ENCODE assay signal across 8 cellular contexts in the genomic region with DNA sequence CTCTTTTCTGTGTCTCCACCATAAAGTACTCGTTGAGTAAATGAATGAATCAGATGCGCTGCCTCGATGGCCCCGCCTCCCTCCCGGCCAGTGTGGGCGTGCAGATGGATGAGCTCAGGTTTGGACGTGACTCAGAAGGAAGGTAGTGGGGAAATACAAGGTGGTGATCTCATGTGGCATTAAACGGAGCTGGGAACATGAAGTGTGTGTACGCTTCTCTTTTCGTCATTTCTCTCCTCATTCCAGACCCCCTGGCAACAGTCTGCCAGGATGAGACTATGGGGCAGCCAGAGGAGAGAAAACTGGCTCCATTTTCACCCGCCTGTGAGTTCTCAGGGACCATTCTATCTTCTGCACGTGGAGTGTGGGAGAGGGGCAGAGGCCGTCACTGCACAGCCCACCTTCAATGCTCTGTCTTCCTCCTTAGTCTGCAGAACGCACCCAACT.
DNase-seq lines count a peak whose midpoint lies in the region; ATAC-seq and TF ChIP-seq lines count a peak whose summit lies in the region.

No MANE protein-coding gene starts in this region.

- H3K4me3 ChIP-seq in uterus: no peak overlapping the region

- peak overlapping the region; percentile 82 to 84 for H3K27ac ChIP-seq in uterus

- intact Hi-C loops in activated T-helper 2 cell treated with anti-CD3 and anti-CD28 coated beads, Interferon-gamma antibody, Interleukin-2, Interleukin-4, amounts not matched to agents 10 μg/mL and 5 μg/mL and 100 μg/mL, durations not matched to agents 14 hours and 24 hours and 36 hours (cut with micrococcal nuclease): no loop called here
- intact Hi-C loops in uterus (cut with DNase I; ENCODE audit: low total_unique reads): no loop called here

- H3K4me1 Mint-ChIP-seq in activated T-helper 2 cell treated with anti-CD3 and anti-CD28 coated beads, Interferon-gamma antibody, Interleukin-2, Interleukin-4, amounts not matched to agents 10 μg/mL and 5 μg/mL and 100 μg/mL, durations not matched to agents 14 hours and 24 hours and 36 hours (ENCODE audit: low read depth): peaks cover 18% of the 10 kb centered on the region

- H3K4me1 ChIP-seq in uterus: no peaks in the 10 kb centered on the region

- H3K4me3 Mint-ChIP-seq in activated T-helper 2 cell treated with anti-CD3 and anti-CD28 coated beads, Interferon-gamma antibody, Interleukin-2, Interleukin-4, amounts not matched to agents 10 μg/mL and 5 μg/mL and 100 μg/mL, durations not matched to agents 14 hours and 24 hours and 36 hours (ENCODE audit: low read depth): no peak overlapping the region

- peak; percentile 46 to 52 (median 49) for DNase-seq in stimulated activated CD4-positive, alpha-beta T cell treated with anti-CD3 and anti-CD28 coated beads, Interleukin-12 subunit alpha, Interleukin-12 subunit beta, amount 100 ng/mL, for 48 hours (ENCODE audit: low read depth in 2 of 3, low spot score in 1 of 3)
- DNase-seq in stimulated activated CD4-positive, alpha-beta T cell treated with anti-CD3 and anti-CD28 coated beads, Interleukin-12 subunit alpha, Interleukin-12 subunit beta, amount 100 ng/mL, for 4 hours: no peak
- no peak for DNase-seq in activated T-helper 2 cell treated with anti-CD3 and anti-CD28 coated beads, Interferon-gamma antibody, Interleukin-2, Interleukin-4, amounts not matched to agents 10 μg/mL and 5 μg/mL and 100 μg/mL, durations not matched to agents 14 hours and 24 hours and 36 hours (ENCODE audit: low spot score)
- DNase-seq in kidney tubule cell (ENCODE audit: low spot score): peak; percentile 96
- DNase-seq in uterus: peak; percentile 85 to 90
- no peak for DNase-seq in NAMALWA (ENCODE audit: low spot score)

- no peaks in the 10 kb centered on the region for H3K9me3 ChIP-seq in uterus

- TF ChIP-seq POLR2A in uterus (IDR thresholded peaks at IDR 0.05): peak; percentile 17 to 31

- no peak for TF ChIP-seq CTCF in uterus (IDR thresholded peaks at IDR 0.05)

- H3K27me3 Mint-ChIP-seq in activated T-helper 2 cell treated with anti-CD3 and anti-CD28 coated beads, Interferon-gamma antibody, Interleukin-2, Interleukin-4, amounts not matched to agents 10 μg/mL and 5 μg/mL and 100 μg/mL, durations not matched to agents 14 hours and 24 hours and 36 hours (ENCODE audit: low read depth): peaks cover 5% of the 10 kb centered on the region

- H3K36me3 Mint-ChIP-seq in activated T-helper 2 cell treated with anti-CD3 and anti-CD28 coated beads, Interferon-gamma antibody, Interleukin-2, Interleukin-4, amounts not matched to agents 10 μg/mL and 5 μg/mL and 100 μg/mL, durations not matched to agents 14 hours and 24 hours and 36 hours (ENCODE audit: low read depth): no peaks in the 10 kb centered on the region

- H3K27ac Mint-ChIP-seq in activated T-helper 2 cell treated with anti-CD3 and anti-CD28 coated beads, Interferon-gamma antibody, Interleukin-2, Interleukin-4, amounts not matched to agents 10 μg/mL and 5 μg/mL and 100 μg/mL, durations not matched to agents 14 hours and 24 hours and 36 hours: peak overlapping the region; percentile 43

- H3K9me3 Mint-ChIP-seq in activated T-helper 2 cell treated with anti-CD3 and anti-CD28 coated beads, Interferon-gamma antibody, Interleukin-2, Interleukin-4, amounts not matched to agents 10 μg/mL and 5 μg/mL and 100 μg/mL, durations not matched to agents 14 hours and 24 hours and 36 hours: no peaks in the 10 kb centered on the region

- no peaks in the 10 kb centered on the region for H3K27me3 ChIP-seq in uterus

- ATAC-seq in GM21526 (IDR thresholded peaks at IDR 0.05; ENCODE audit: low FRiP score, unreplicated experiment): no peak
- ATAC-seq in HG02588 (IDR thresholded peaks at IDR 0.05; ENCODE audit: unreplicated experiment): no peak

- H3K36me3 ChIP-seq in uterus: no peaks in the 10 kb centered on the region

Comparison
In these comparisons a context has a peak if more than half of its experiments do, and no peak if none do; other contexts are left out.
1. DNase-seq: peak in stimulated activated CD4-positive, alpha-beta T cell treated with anti-CD3 and anti-CD28 coated beads, Interleukin-12 subunit alpha, Interleukin-12 subunit beta, amount 100 ng/mL, for 48 hours (3 of 3), kidney tubule cell (single experiment) and uterus (2 of 2); none in stimulated activated CD4-positive, alpha-beta T cell treated with anti-CD3 and anti-CD28 coated beads, Interleukin-12 subunit alpha, Interleukin-12 subunit beta, amount 100 ng/mL, for 4 hours (single experiment), activated T-helper 2 cell treated with anti-CD3 and anti-CD28 coated beads, Interferon-gamma antibody, Interleukin-2, Interleukin-4, amounts not matched to agents 10 μg/mL and 5 μg/mL and 100 μg/mL, durations not matched to agents 14 hours and 24 hours and 36 hours (single experiment) and NAMALWA (single experiment).